ENCODE assay signal across 22 cellular contexts in the genomic region with DNA sequence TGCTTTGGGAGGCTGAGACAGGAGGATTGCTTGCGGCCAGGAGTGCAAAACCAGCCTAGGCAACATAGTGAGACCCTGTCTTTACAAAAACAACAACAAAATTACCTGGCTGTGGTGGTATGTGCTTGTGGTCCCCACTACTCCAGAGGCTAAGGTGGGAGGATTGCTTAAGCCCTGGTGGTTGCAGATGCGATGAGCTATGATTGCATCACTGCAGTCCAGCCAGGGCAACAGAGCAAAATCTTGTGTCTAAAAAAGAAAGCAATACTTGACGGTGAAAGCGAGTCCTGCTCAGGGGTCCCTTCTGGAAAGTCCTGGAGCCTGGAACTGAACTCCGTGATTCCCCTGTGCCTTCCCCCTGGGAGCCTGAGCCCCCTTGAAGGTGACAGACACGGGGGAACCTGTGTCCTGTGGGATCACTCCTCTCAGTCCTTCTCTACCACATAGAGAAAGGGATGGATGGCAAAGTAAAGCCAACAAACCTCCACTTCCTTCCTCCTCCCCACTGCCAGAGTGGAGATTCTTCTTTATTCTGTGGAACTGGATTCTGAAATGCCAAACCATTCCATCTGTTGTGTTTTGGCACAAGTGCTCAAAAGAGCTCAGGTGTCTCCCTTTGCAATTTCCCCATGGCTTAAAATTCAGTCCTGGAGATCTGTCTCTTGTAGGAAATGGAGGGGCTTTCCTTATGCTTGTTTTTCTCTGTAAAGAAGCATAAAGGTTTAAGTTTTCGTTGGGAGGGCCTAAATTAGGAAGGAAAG. TPM values are rescaled to one million over a fixed set of nuclear protein-coding genes. Genes with fewer than 3 reads are reported as not detected.
DNase-seq lines count a peak whose midpoint lies in the region; ATAC-seq and TF ChIP-seq lines count a peak whose summit lies in the region.
"Had no signal": no experiment of that assay in that cellular context is flagged by ENCODE, and none has a peak within 500 bp of the region (broad histone marks: within the 10 kb centered on the region; RNA-seq: fewer than 3 reads in every experiment).

No MANE protein-coding gene starts in this region.

- no peak overlapping the region for H2BK15ac ChIP-seq in mesendoderm (replicated peaks; ENCODE audit: low read depth)

- H3K23ac ChIP-seq in mesendoderm (ENCODE audit: low read length), result no peak overlapping the region

- H3K4me1 ChIP-seq in mammary epithelial cell (ENCODE audit: insufficient read depth, low read length) (peaks cover 33% of the 10 kb centered on the region), mesendoderm (ENCODE audit: control insufficient read depth, low read depth, low read length) (peaks cover 12% of the 10 kb centered on the region)

- H3K9me3 ChIP-seq in mammary epithelial cell (replicated peaks; ENCODE audit: insufficient read depth, low read length), result no peaks in the 10 kb centered on the region
- H3K9me3 ChIP-seq: left ventricle myocardium inferior, upper lobe of left lung had no signal

- dilution Hi-C loops in mammary epithelial cell (cut with HindIII; ENCODE audit: low sequenced_read_pairs), result loop anchor here (5.0 kb wide), 1 partner anchor 48 kb away; no protein-coding TSS in a partner anchor

- no peaks in the 10 kb centered on the region for H3K79me1 ChIP-seq in mesendoderm (ENCODE audit: low read length)

- H2AFZ ChIP-seq in mammary epithelial cell (ENCODE audit: low read depth, low read length), result peak overlapping the region; percentile 47

- H2BK120ac ChIP-seq in mesendoderm (ENCODE audit: low read depth, low read length), result no peak overlapping the region

- H3K79me2 ChIP-seq in mammary epithelial cell (ENCODE audit: insufficient read depth, low read length) (peaks cover 82% of the 10 kb centered on the region), mesendoderm (ENCODE audit: control insufficient read depth, insufficient read depth, low read length) (no peaks in the 10 kb centered on the region)

- no peak for TF ChIP-seq CTCF in mammary epithelial cell (conservative IDR thresholded peaks at IDR 0.05 in 1 of 2, IDR thresholded peaks at IDR 0.05 in 1 of 2; ENCODE audit: extremely low read depth in 1 of 2, insufficient read depth in 1 of 2, low read depth in 1 of 2, low read length in 2 of 2)
- no peak for TF ChIP-seq CTCF in omental fat pad (IDR thresholded peaks at IDR 0.05)

- no peak overlapping the region for H3K18ac ChIP-seq in mesendoderm (ENCODE audit: low read length)

- no peak for ATAC-seq in HG02884 (IDR thresholded peaks at IDR 0.05; ENCODE audit: unreplicated experiment)
- no peak for ATAC-seq in omental fat pad (ENCODE audit: low FRiP score)
- ATAC-seq: activated CD4-positive, alpha-beta T cell treated with anti-CD3 and anti-CD28 coated beads for 36 hours; activated CD8-positive, alpha-beta memory T cell treated with anti-CD3 and anti-CD28 coated beads, Interleukin-2, amount 10 ng/mL, durations not matched to agents 7 days and 5 days; activated naive CD8-positive, alpha-beta T cell treated with anti-CD3 and anti-CD28 coated beads, Interleukin-2, amount 50 U/mL, for 24 hours; activated T-helper 17 cell treated with anti-CD3 and anti-CD28 coated beads, Interleukin-2, amount 50 U/mL, for 72 hours; HCT116; sciatic nerve had no signal

- H3K4me3 ChIP-seq in mammary epithelial cell (replicated peaks in 1 of 3; ENCODE audit: insufficient read depth in 1 of 3, low read depth in 2 of 3, low read length in 3 of 3), result peak overlapping the region in 2 of 3 experiments; percentile 18 to 21
- no peak overlapping the region for H3K4me3 ChIP-seq in mesendoderm (ENCODE audit: low read length)
- H3K4me3 ChIP-seq: left ventricle myocardium inferior, upper lobe of left lung had no signal

- H3K27ac ChIP-seq in mammary epithelial cell (ENCODE audit: insufficient read depth, low read depth, low read length) (no peak overlapping the region), mesendoderm (ENCODE audit: low read depth, low read length) (no peak overlapping the region)
- H3K27ac ChIP-seq: HL-60, left ventricle myocardium inferior had no signal

- H3K4ac ChIP-seq in mesendoderm (ENCODE audit: low read depth, low read length), result no peak overlapping the region

- BruUV-seq in mammary epithelial cell (replicated peaks; lab: Mats Ljungman, UMichigan), result no TSS peak

- WGBS in mammary epithelial cell (ENCODE audit: low coverage, missing lambda C conversion rate), result 66% methylated on average over 5 of the region's 7 CpGs
- WGBS in mesendoderm (ENCODE audit: extremely low coverage, insufficient coverage, low lambda C conversion rate), result no CpG with 5 or more reads among the region's 7 CpGs

- intact Hi-C loops in mammary epithelial cell (cut with micrococcal nuclease), result loop anchor here (5.0 kb wide), 2 partner anchors 73 to 103 kb away; no protein-coding TSS in a partner anchor

- in situ Hi-C loops in mammary epithelial cell (cut with MboI; ENCODE audit: low sequenced_read_pairs in 2 of 2), result no loop called here

- CTCF ChIA-PET in mammary epithelial cell (lab: Charles Lee; ENCODE audit: low non-redundant PET), result no interaction called here

- peak overlapping the region; percentile 72 for H3K4me2 ChIP-seq in mammary epithelial cell (ENCODE audit: insufficient read depth, low read depth, low read length)
- no peak overlapping the region for H3K4me2 ChIP-seq in mesendoderm (ENCODE audit: low read length)

- peak; percentile 51 for DNase-seq in NK-92 treated with Interleukin-12 subunit alpha and Interleukin-12 subunit beta, amount 100 ng/mL, for 24 hours (lab: John Stamatoyannopoulos, UW)
- no peak for DNase-seq in NK-92 (lab: John Stamatoyannopoulos, UW; ENCODE audit: unreplicated experiment)
- DNase-seq in mammary epithelial cell, result peak; percentile 58
- DNase-seq in mesendoderm, result no peak
- DNase-seq in GF-D8 (lab: John Stamatoyannopoulos, UW), result no peak
- no peak for DNase-seq in amygdala (lab: John Stamatoyannopoulos, UW)
- DNase-seq in omental fat pad (ENCODE audit: low spot score), result no peak
- DNase-seq: activated CD4-positive, alpha-beta T cell treated with anti-CD3 and anti-CD28 coated beads for 36 hours; activated CD8-positive, alpha-beta memory T cell treated with anti-CD3 and anti-CD28 coated beads, Interleukin-2, amount 10 ng/mL, durations not matched to agents 7 days and 5 days; activated naive CD8-positive, alpha-beta T cell treated with anti-CD3 and anti-CD28 coated beads, Interleukin-2, amount 50 U/mL, for 24 hours; Calu3; KBM-7; left ventricle myocardium inferior; NCI-H2029; nucleus accumbens; stimulated activated naive CD4-positive, alpha-beta T cell treated with Interleukin-2 at 50 U/mL for 16 hours had no signal

- no peak overlapping the region for H4K5ac ChIP-seq in mesendoderm (ENCODE audit: low read length)

- H2BK5ac ChIP-seq in mesendoderm (ENCODE audit: low read length), result no peak overlapping the region

- H4K20me1 ChIP-seq in mammary epithelial cell (ENCODE audit: insufficient read depth, low read length), result no peaks in the 10 kb centered on the region

- H2AK5ac ChIP-seq in mesendoderm (ENCODE audit: low read length), result no peak overlapping the region

- H3K36me3 ChIP-seq in mammary epithelial cell (ENCODE audit: insufficient read depth, low read length) (no peaks in the 10 kb centered on the region), mesendoderm (ENCODE audit: control insufficient read depth, insufficient read depth, low read length) (no peaks in the 10 kb centered on the region)
- H3K36me3 ChIP-seq: left ventricle myocardium inferior, upper lobe of left lung had no signal

- no peak overlapping the region for H3K9ac ChIP-seq in mammary epithelial cell (ENCODE audit: insufficient read depth, low read length)
- no peak overlapping the region for H3K9ac ChIP-seq in mesendoderm (ENCODE audit: low read length)

- peak overlapping the region; percentile 42 for H3K56ac ChIP-seq in mesendoderm (ENCODE audit: low read length)

- H3K27me3 ChIP-seq in mammary epithelial cell (ENCODE audit: insufficient read depth, low read length), result no peaks in the 10 kb centered on the region
- H3K27me3 ChIP-seq in mesendoderm (ENCODE audit: insufficient read depth, low read length, poor library complexity), result no peaks in the 10 kb centered on the region
- H3K27me3 ChIP-seq: upper lobe of left lung had no signal

- no peak overlapping the region for H4K8ac ChIP-seq in mesendoderm (ENCODE audit: low read depth, low read length)

RNA-seq across cellular contexts. Expression of a gene that starts 50.6 kb away (rescaled TPM):
- 10 to 100 TPM; 39.3 to 47.5 TPM for total RNA-seq in mammary epithelial cell
- polyA plus RNA-seq in mammary epithelial cell, result 12.3 TPM
- polyA minus RNA-seq in mammary epithelial cell, result 23.6 TPM
- 4.2 TPM for polyA plus RNA-seq in mesendoderm (2013, experiment 1 of 2)
- polyA plus RNA-seq in mesendoderm (2013, experiment 2 of 2), result 4.3 TPM
- total RNA-seq in omental fat pad, result 100 to 1,000 TPM in 1 of 4 donors, 10 to 100 TPM in 3; 12.7 to 156 (median 34.8) TPM

Comparison
In these comparisons a context has a peak if more than half of its experiments do, and no peak if none do; other contexts are left out.
1. DNase-seq: peak in NK-92 treated with Interleukin-12 subunit alpha and Interleukin-12 subunit beta, amount 100 ng/mL, for 24 hours (single experiment) and mammary epithelial cell (single experiment); none in NK-92 (single experiment), mesendoderm (single experiment), GF-D8 (single experiment), amygdala (0 of 56) and omental fat pad (single experiment).